Comparison of ENCODE assay signal across 9 cellular contexts in genomic region chrX:103405009-103405333, GRCh38. TPM values are rescaled to one million over a fixed set of nuclear protein-coding genes. Genes with fewer than 3 reads are reported as not detected.
DNase-seq lines count a peak whose midpoint lies in the region; ATAC-seq, FAIRE-seq and TF ChIP-seq lines count a peak whose summit lies in the region.
"Had no signal": no experiment of that assay in that cellular context is flagged by ENCODE, and none has a peak within 500 bp of the region (broad histone marks: within the 10 kb centered on the region; RNA-seq: fewer than 3 reads in every experiment).

No MANE protein-coding gene starts in this region.

- POLR2A ChIA-PET in activated CD4-positive, alpha-beta T cell treated with anti-CD3 and anti-CD28 coated beads, Interleukin-2, amount 10 ng/mL, durations not matched to agents 7 days and 5 days (lab: Charles Lee) = no interaction called here
- POLR2A ChIA-PET in activated B cell treated with CpG ODN at 0.5 μM for 24 hours (lab: Charles Lee) = no interaction called here

- no peak overlapping the region for H3K27ac ChIP-seq in thymus (ENCODE audit: low read depth)
- H3K27ac ChIP-seq: VCaP had no signal

- H3K4me3 ChIP-seq in thymus (ENCODE audit: low read length) = peak overlapping the region; percentile 32

- H3K27ac Mint-ChIP-seq in activated CD4-positive, alpha-beta T cell treated with anti-CD3 and anti-CD28 coated beads, Interleukin-2, amount 10 ng/mL, durations not matched to agents 7 days and 5 days = no peak overlapping the region
- no peak overlapping the region for H3K27ac Mint-ChIP-seq in activated B cell treated with CpG ODN at 0.5 μM for 24 hours

- no peak for TF ChIP-seq CTCF in activated B cell treated with CpG ODN at 0.5 μM for 24 hours (IDR thresholded peaks at IDR 0.05)

- no peaks in the 10 kb centered on the region for H3K9me3 ChIP-seq in thymus (ENCODE audit: control insufficient read depth)

- peaks cover 7% of the 10 kb centered on the region for H3K4me1 ChIP-seq in thymus (ENCODE audit: control insufficient read depth, insufficient read depth, low read length)

- ATAC-seq in activated B cell treated with CpG ODN at 0.5 μM for 24 hours (ENCODE audit: low read depth) (no peak), GM21390 (IDR thresholded peaks at IDR 0.05; ENCODE audit: unreplicated experiment) (no peak)

- H3K4me1 Mint-ChIP-seq in activated CD4-positive, alpha-beta T cell treated with anti-CD3 and anti-CD28 coated beads, Interleukin-2, amount 10 ng/mL, durations not matched to agents 7 days and 5 days = peaks cover 8% of the 10 kb centered on the region
- H3K4me1 Mint-ChIP-seq in activated B cell treated with CpG ODN at 0.5 μM for 24 hours = peaks cover 9% of the 10 kb centered on the region

- H3K36me3 ChIP-seq in thymus (ENCODE audit: control insufficient read depth, insufficient read depth) = no peaks in the 10 kb centered on the region

- H3K27me3 Mint-ChIP-seq in activated CD4-positive, alpha-beta T cell treated with anti-CD3 and anti-CD28 coated beads, Interleukin-2, amount 10 ng/mL, durations not matched to agents 7 days and 5 days = peaks cover 6% of the 10 kb centered on the region
- H3K27me3 Mint-ChIP-seq in activated B cell treated with CpG ODN at 0.5 μM for 24 hours = no peaks in the 10 kb centered on the region

- no peaks in the 10 kb centered on the region for H3K36me3 Mint-ChIP-seq in activated CD4-positive, alpha-beta T cell treated with anti-CD3 and anti-CD28 coated beads, Interleukin-2, amount 10 ng/mL, durations not matched to agents 7 days and 5 days (ENCODE audit: low read depth)
- H3K36me3 Mint-ChIP-seq in activated B cell treated with CpG ODN at 0.5 μM for 24 hours (ENCODE audit: low read depth) = no peaks in the 10 kb centered on the region

- no peak for DNase-seq in activated CD4-positive, alpha-beta T cell treated with anti-CD3 and anti-CD28 coated beads, Interleukin-2, amount 10 ng/mL, durations not matched to agents 7 days and 5 days
- no peak for DNase-seq in activated CD4-positive, alpha-beta T cell treated with anti-CD3 and anti-CD28 coated beads for 1 hour
- DNase-seq in activated B cell treated with CpG ODN at 0.5 μM for 24 hours = no peak
- DNase-seq in dedifferentiated amniotic fluid mesenchymal stem cell (ENCODE audit: extremely low spot score) = no peak
- DNase-seq in RCC 7860 (ENCODE audit: low spot score) = no peak

- FAIRE-seq in islet of Langerhans (lab: Jason Lieb, UNC) = peak; percentile 55
- FAIRE-seq in RCC 7860 (lab: Jason Lieb, UNC) = no peak

- H3K9me3 Mint-ChIP-seq in activated CD4-positive, alpha-beta T cell treated with anti-CD3 and anti-CD28 coated beads, Interleukin-2, amount 10 ng/mL, durations not matched to agents 7 days and 5 days = no peaks in the 10 kb centered on the region
- no peaks in the 10 kb centered on the region for H3K9me3 Mint-ChIP-seq in activated B cell treated with CpG ODN at 0.5 μM for 24 hours

- CTCF ChIA-PET in activated CD4-positive, alpha-beta T cell treated with anti-CD3 and anti-CD28 coated beads, Interleukin-2, amount 10 ng/mL, durations not matched to agents 7 days and 5 days (lab: Charles Lee) = no interaction called here
- CTCF ChIA-PET in activated B cell treated with CpG ODN at 0.5 μM for 24 hours (lab: Charles Lee) = no interaction called here

- peak overlapping the region; percentile 61 for H3K4me3 Mint-ChIP-seq in activated CD4-positive, alpha-beta T cell treated with anti-CD3 and anti-CD28 coated beads, Interleukin-2, amount 10 ng/mL, durations not matched to agents 7 days and 5 days
- H3K4me3 Mint-ChIP-seq in activated B cell treated with CpG ODN at 0.5 μM for 24 hours = peak overlapping the region; percentile 84

- WGBS in thymus = 1% methylated on average over 7 of the region's 7 CpGs

- H3K27me3 ChIP-seq in thymus (ENCODE audit: control insufficient read depth, insufficient read depth) = no peaks in the 10 kb centered on the region

- intact Hi-C loops in activated B cell treated with CpG ODN at 0.5 μM for 24 hours (cut with micrococcal nuclease) = loop anchor here (2.0 kb wide), 1 partner anchor 60 kb away; no protein-coding TSS in a partner anchor

RNA-seq across cellular contexts. Expression of gene BEX3, which starts 28.6 kb away (rescaled TPM):
- total RNA-seq in activated CD4-positive, alpha-beta T cell treated with anti-CD3 and anti-CD28 coated beads, Interleukin-2, amount 10 ng/mL, durations not matched to agents 7 days and 5 days = 1 to 10 TPM; 5.4 to 6.3 TPM
- total RNA-seq in activated B cell treated with CpG ODN at 0.5 μM for 24 hours = 0.42 and 0.93 TPM in 2 replicates
- polyA plus RNA-seq in thymus = 218 TPM

RNA-seq across cellular contexts. Expression of gene TCEAL9, which starts 48.7 kb away (rescaled TPM):
- total RNA-seq in activated CD4-positive, alpha-beta T cell treated with anti-CD3 and anti-CD28 coated beads, Interleukin-2, amount 10 ng/mL, durations not matched to agents 7 days and 5 days = not detected
- total RNA-seq in activated B cell treated with CpG ODN at 0.5 μM for 24 hours = 0.35 and 0.88 TPM in 2 replicates
- 192 TPM for polyA plus RNA-seq in thymus
